13 cellular contexts compared by ENCODE assay signal in genomic region chr15:83581381-83581780, GRCh38.
"Had no signal": no experiment of that assay in that cellular context is flagged by ENCODE, and none has a peak within 500 bp of the region (broad histone marks: within the 10 kb centered on the region; RNA-seq: fewer than 3 reads in every experiment).

No MANE protein-coding gene starts in this region.

- H3K4me3 ChIP-seq: dorsolateral prefrontal cortex, lung, thoracic aorta, upper lobe of right lung had no signal

- H3K9me3 ChIP-seq: thoracic aorta, upper lobe of right lung had no signal

- ATAC-seq: stimulated activated naive B cell treated with anti-CD40 and anti-IgM and Interleukin-4, amounts not matched to agents 10 μg/mL and 1 μg/mL and 100 μg/mL, for 72 hours; upper lobe of right lung had no signal

- H3K36me3 ChIP-seq: thoracic aorta, upper lobe of right lung had no signal

- H3K27me3 ChIP-seq: dorsolateral prefrontal cortex, upper lobe of right lung had no signal

- H3K27ac ChIP-seq: epithelial cell of prostate, thoracic aorta, upper lobe of right lung had no signal

- DNase-seq: activated CD4-positive, alpha-beta T cell treated with anti-CD3 and anti-CD28 coated beads, Interleukin-2, amount 50 U/mL, for 4 hours; activated gamma-delta T cell; dorsolateral prefrontal cortex; foreskin melanocyte; hypothalamus; nephron progenitor cell; nucleus accumbens; retina; stimulated activated naive B cell treated with anti-CD40 and anti-IgM and Interleukin-4, amounts not matched to agents 10 μg/mL and 1 μg/mL and 100 μg/mL, for 72 hours; upper lobe of right lung had no signal

- H3K4me1 ChIP-seq: upper lobe of right lung had no signal
